16 cellular contexts compared by ENCODE assay signal in the genomic region with DNA sequence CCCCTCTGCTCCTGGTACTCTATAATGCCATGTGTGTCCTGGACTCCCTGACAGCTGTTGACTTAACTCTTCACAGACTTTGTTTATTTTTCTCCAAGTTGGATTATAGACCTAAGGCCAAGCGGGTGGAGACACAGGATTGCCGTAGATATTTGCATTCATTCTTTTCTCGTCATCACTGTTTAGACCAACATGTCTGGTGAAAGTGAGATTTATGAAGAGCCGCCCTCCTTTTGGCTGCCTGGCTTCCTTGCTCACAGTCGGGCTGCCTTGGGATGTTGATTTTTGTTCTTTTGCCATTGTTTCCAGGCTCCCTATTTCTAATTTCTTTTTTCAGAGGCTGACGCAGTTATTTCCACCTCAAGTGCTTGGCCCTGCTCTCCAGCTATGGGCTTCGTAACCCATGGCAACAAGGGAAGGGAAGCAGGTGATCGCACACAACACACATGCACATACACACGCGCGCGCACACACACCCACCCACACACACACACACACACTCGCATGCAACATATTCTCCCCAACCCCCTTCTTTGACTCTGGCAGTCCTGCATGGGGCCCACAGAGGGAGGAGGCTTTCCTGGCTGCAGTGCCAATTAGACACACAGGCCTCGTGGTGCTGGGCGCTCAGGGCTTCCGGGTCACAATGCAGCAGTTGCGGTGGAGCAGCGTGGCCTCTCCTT.
A peak's percentile ranks its signal among the peaks of the same experiment; 100 is the strongest.
DNase-seq lines count a peak whose midpoint lies in the region; ATAC-seq, FAIRE-seq and TF ChIP-seq lines count a peak whose summit lies in the region.
"Had no signal": no experiment of that assay in that cellular context is flagged by ENCODE, and none has a peak within 500 bp of the region (broad histone marks: within the 10 kb centered on the region; RNA-seq: fewer than 3 reads in every experiment).

No MANE protein-coding gene starts in this region.

- no peaks in the 10 kb centered on the region for H4K20me1 ChIP-seq in HepG2 (ENCODE audit: insufficient read depth, low read length)

- H3K36me3 ChIP-seq in HepG2 (replicated peaks in 1 of 2; ENCODE audit: control insufficient read depth in 1 of 2, insufficient read depth in 2 of 2, low read length in 2 of 2) (no peaks in the 10 kb centered on the region), right lobe of liver (no peaks in the 10 kb centered on the region), SJCRH30 (no peaks in the 10 kb centered on the region), mucosa of descending colon (ENCODE audit: low read depth) (no peaks in the 10 kb centered on the region)
- H3K36me3 ChIP-seq: tibial nerve had no signal

- in situ Hi-C loops in HepG2 (cut with HindIII; ENCODE audit: extremely low pct_ligation_motif_present, low pct_unique_long_range_greater_than_20kb) (no loop called here), ACHN (cut with HindIII; ENCODE audit: low pct_ligation_motif_present, low pct_unique_long_range_greater_than_20kb, low sequenced_read_pairs) (no loop called here)

- BruUV-seq in HepG2 (replicated peaks; lab: Mats Ljungman, UMichigan) = no TSS peak

- H3K79me2 ChIP-seq in HepG2 (ENCODE audit: insufficient read depth, low read length) = no peaks in the 10 kb centered on the region

- H3K4me3 ChIP-seq in HepG2 (replicated peaks in 1 of 3; ENCODE audit: insufficient read depth in 1 of 3, low read depth in 2 of 3, low read length in 3 of 3) (no peak overlapping the region), right lobe of liver (no peak overlapping the region), SJCRH30 (peak overlapping the region; percentile 48), mucosa of descending colon (no peak overlapping the region)
- H3K4me3 ChIP-seq: tibial nerve had no signal

- POLR2A ChIA-PET in HepG2 (lab: Yijun Ruan, JAX) = no interaction called here

- FAIRE-seq in HepG2 (lab: Jason Lieb, UNC) = no peak
- FAIRE-seq: GM12892 had no signal

- CTCF ChIA-PET in HepG2 (lab: Yijun Ruan, JAX; ENCODE audit: low intra/inter-chr PET ratio, low total read pairs) = no interaction called here

- H2AFZ ChIP-seq in HepG2 (ENCODE audit: low read length) = no peak overlapping the region

- H3K4me2 ChIP-seq in HepG2 (ENCODE audit: low read depth, low read length) = no peak overlapping the region

- H3K4me1 ChIP-seq in HepG2 (ENCODE audit: insufficient read depth, low read length) = peaks cover 6% of the 10 kb centered on the region; the same call in 1 of the 2 replicates
- H3K4me1 ChIP-seq in right lobe of liver = no peaks in the 10 kb centered on the region
- peaks cover 55% of the 10 kb centered on the region for H3K4me1 ChIP-seq in SJCRH30
- H3K4me1 ChIP-seq in mucosa of descending colon (ENCODE audit: low read depth) = no peaks in the 10 kb centered on the region
- H3K4me1 ChIP-seq: tibial nerve had no signal

- no peaks in the 10 kb centered on the region for H3K36me3 Mint-ChIP-seq in activated naive CD4-positive, alpha-beta T cell treated with anti-CD3 and anti-CD28 coated beads, Interleukin-2, amount 50 U/mL, for 72 hours
- H3K36me3 Mint-ChIP-seq: naive B cell had no signal

- H3K27ac Mint-ChIP-seq in activated naive CD4-positive, alpha-beta T cell treated with anti-CD3 and anti-CD28 coated beads, Interleukin-2, amount 50 U/mL, for 72 hours = no peak overlapping the region
- H3K27ac Mint-ChIP-seq: activated CD4-positive, alpha-beta memory T cell treated with anti-CD3 and anti-CD28 coated beads, Interleukin-2, amount 10 ng/mL, durations not matched to agents 7 days and 5 days; T-helper 2 cell treated with Interferon-gamma antibody and Interleukin-4, amounts not matched to agents 5 μg/mL and 100 μg/mL, for 36 hours had no signal

- TF ChIP-seq POLR2A in HepG2 (IDR thresholded peaks at IDR 0.05; ENCODE audit: insufficient read depth in 1 of 2, low read depth in 2 of 2, low read length in 2 of 2) (no peak), right lobe of liver (IDR thresholded peaks at IDR 0.05) (no peak), GM18505 (IDR thresholded peaks at IDR 0.05; ENCODE audit: borderline replicate concordance, extremely low read depth, insufficient read depth, insufficient read length) (no peak)

- peak; percentile 29 for DNase-seq in HepG2 (ENCODE audit: low spot score)
- no peak for DNase-seq in right lobe of liver
- peak; percentile 91 to 94 for DNase-seq in SJCRH30
- peak in 1 of 3 donors; percentile 42 for DNase-seq in mucosa of descending colon
- DNase-seq in activated naive CD4-positive, alpha-beta T cell treated with anti-CD3 and anti-CD28 coated beads, Interleukin-2, amount 50 U/mL, for 72 hours (ENCODE audit: low spot score in 2 of 2) = no peak
- no peak for DNase-seq in ACHN
- DNase-seq: activated CD4-positive, alpha-beta memory T cell treated with anti-CD3 and anti-CD28 coated beads, Interleukin-2, amount 10 ng/mL, durations not matched to agents 7 days and 5 days; activated naive CD4-positive, alpha-beta T cell; DND-41; naive B cell had no signal

- no peak overlapping the region for H3K27ac ChIP-seq in HepG2 (ENCODE audit: extremely low read length, insufficient read depth, low read length)
- no peak overlapping the region for H3K27ac ChIP-seq in right lobe of liver
- H3K27ac ChIP-seq in SJCRH30 = peak overlapping the region; percentile 97

- H3K9ac ChIP-seq in HepG2 (ENCODE audit: insufficient read depth, low read depth, low read length) = no peak overlapping the region

- WGBS in HepG2 (ENCODE audit: low lambda C conversion rate) = 56% methylated on average over 18 of the region's 18 CpGs
- 63% methylated on average over 13 of the region's 18 CpGs for WGBS in right lobe of liver (ENCODE audit: insufficient coverage, low coverage, low lambda C conversion rate, missing lambda C conversion rate)

- H3K9me3 Mint-ChIP-seq in activated naive CD4-positive, alpha-beta T cell treated with anti-CD3 and anti-CD28 coated beads, Interleukin-2, amount 50 U/mL, for 72 hours = no peaks in the 10 kb centered on the region
- H3K9me3 Mint-ChIP-seq: activated CD4-positive, alpha-beta memory T cell treated with anti-CD3 and anti-CD28 coated beads, Interleukin-2, amount 10 ng/mL, durations not matched to agents 7 days and 5 days; central memory CD8-positive, alpha-beta T cell; T-helper 2 cell treated with Interferon-gamma antibody and Interleukin-4, amounts not matched to agents 5 μg/mL and 100 μg/mL, for 36 hours had no signal

- no peaks in the 10 kb centered on the region; a peak in 3 of 5 replicates for H3K27me3 ChIP-seq in HepG2 (ENCODE audit: control insufficient read depth in 1 of 2, insufficient read depth in 2 of 2, low read length in 2 of 2)
- H3K27me3 ChIP-seq in right lobe of liver = no peaks in the 10 kb centered on the region
- no peaks in the 10 kb centered on the region for H3K27me3 ChIP-seq in SJCRH30

- ATAC-seq in HepG2 (peak; percentile 56), right lobe of liver (no peak), mucosa of descending colon (peak; percentile 22), GM18505 (IDR thresholded peaks at IDR 0.05; ENCODE audit: unreplicated experiment) (no peak), HG02970 (IDR thresholded peaks at IDR 0.05; ENCODE audit: low FRiP score, unreplicated experiment) (no peak)
- ATAC-seq in activated naive CD4-positive, alpha-beta T cell treated with anti-CD3 and anti-CD28 coated beads, Interleukin-2, amount 50 U/mL, for 72 hours = no peak

- no peak for TF ChIP-seq CTCF in HepG2 (CRISPR knock-in tag; IDR thresholded peaks at IDR 0.05)
- TF ChIP-seq CTCF in right lobe of liver (IDR thresholded peaks at IDR 0.05) = no peak
- no peak for TF ChIP-seq CTCF in mucosa of descending colon (IDR thresholded peaks at IDR 0.05)

- TF ChIP-seq EP300 in HepG2 (IDR thresholded peaks at IDR 0.05; ENCODE audit: low read depth in 2 of 2, low read length in 2 of 2) (no peak), HepG2 (CRISPR knock-in tag; IDR thresholded peaks at IDR 0.05; ENCODE audit: borderline replicate concordance) (no peak)

- no peaks in the 10 kb centered on the region for H3K9me3 ChIP-seq in HepG2 (ENCODE audit: low read length)
- H3K9me3 ChIP-seq in right lobe of liver = no peaks in the 10 kb centered on the region
- no peaks in the 10 kb centered on the region for H3K9me3 ChIP-seq in SJCRH30 (replicated peaks)
- H3K9me3 ChIP-seq in mucosa of descending colon = no peaks in the 10 kb centered on the region
- H3K9me3 ChIP-seq: tibial nerve had no signal

- no peak for TF ChIP-seq RAD21 in HepG2 (CRISPR knock-in tag; IDR thresholded peaks at IDR 0.05)

- intact Hi-C loops in HepG2 (cut with micrococcal nuclease; ENCODE audit: unreplicated experiment) (no loop called here), right lobe of liver (cut with DNase I) (no loop called here), mucosa of descending colon (cut with DNase I, micrococcal nuclease) (no loop called here)

TF ChIP-seq in HepG2, 621 proteins besides CTCF, POLR2A, EP300 and RAD21 (continues in another document):
- TF ChIP-seq RFX1 (IDR thresholded peaks at IDR 0.05) (peak; percentile 26; the same call in 1 of the 2 replicates), SOX5 (CRISPR knock-in tag; IDR thresholded peaks at IDR 0.05; ENCODE audit: borderline replicate concordance) (no peak)
- TF ChIP-seq, protein P1, sequence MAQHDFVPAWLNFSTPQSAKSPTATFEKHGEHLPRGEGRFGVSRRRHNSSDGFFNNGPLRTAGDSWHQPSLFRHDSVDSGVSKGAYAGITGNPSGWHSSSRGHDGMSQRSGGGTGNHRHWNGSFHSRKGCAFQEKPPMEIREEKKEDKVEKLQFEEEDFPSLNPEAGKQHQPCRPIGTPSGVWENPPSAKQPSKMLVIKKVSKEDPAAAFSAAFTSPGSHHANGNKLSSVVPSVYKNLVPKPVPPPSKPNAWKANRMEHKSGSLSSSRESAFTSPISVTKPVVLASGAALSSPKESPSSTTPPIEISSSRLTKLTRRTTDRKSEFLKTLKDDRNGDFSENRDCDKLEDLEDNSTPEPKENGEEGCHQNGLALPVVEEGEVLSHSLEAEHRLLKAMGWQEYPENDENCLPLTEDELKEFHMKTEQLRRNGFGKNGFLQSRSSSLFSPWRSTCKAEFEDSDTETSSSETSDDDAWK (CRISPR knock-in tag; IDR thresholded peaks at IDR 0.05) = no peak

Comparison
In these comparisons a context has a peak if more than half of its experiments do, and no peak if none do; other contexts are left out.
1. ATAC-seq: peak in HepG2 (single experiment) and mucosa of descending colon (single experiment); none in right lobe of liver (0 of 4), GM18505 (single experiment), activated naive CD4-positive, alpha-beta T cell treated with anti-CD3 and anti-CD28 coated beads, Interleukin-2, amount 50 U/mL, for 72 hours (0 of 2) and HG02970 (single experiment).
2. DNase-seq: peak in HepG2 (single experiment) and SJCRH30 (2 of 2); none in right lobe of liver (0 of 3), activated naive CD4-positive, alpha-beta T cell treated with anti-CD3 and anti-CD28 coated beads, Interleukin-2, amount 50 U/mL, for 72 hours (0 of 2) and ACHN (single experiment).